1 cellular context compared by ENCODE assay signal in genomic region chr12:124500232-124501079, GRCh38.
TF ChIP-seq lines count a peak whose summit lies in the region.

No MANE protein-coding gene starts in this region.

TF ChIP-seq in WTC11, 78 proteins besides CTCF, POLR2A, EP300 and RAD21 (continued from another document):
- TF ChIP-seq AFF4 (CRISPR knock-in tag; IDR thresholded peaks at IDR 0.05; ENCODE audit: borderline replicate concordance) (no peak), CDX4 (CRISPR knock-in tag; IDR thresholded peaks at IDR 0.05; ENCODE audit: borderline replicate concordance) (no peak), NFYB (CRISPR knock-in tag; conservative IDR thresholded peaks at IDR 0.05; ENCODE audit: low read depth) (no peak), ZNF317 (CRISPR knock-in tag; IDR thresholded peaks at IDR 0.05; ENCODE audit: borderline replicate concordance, low read depth) (no peak), MXD4 (CRISPR knock-in tag; IDR thresholded peaks at IDR 0.05; ENCODE audit: borderline replicate concordance) (no peak), JAZF1 (CRISPR knock-in tag; IDR thresholded peaks at IDR 0.05) (no peak), USF1 (CRISPR knock-in tag; IDR thresholded peaks at IDR 0.05) (no peak), ELF4 (CRISPR knock-in tag; IDR thresholded peaks at IDR 0.05; ENCODE audit: low read depth) (no peak), MAX (CRISPR knock-in tag; IDR thresholded peaks at IDR 0.05) (peak; percentile 52), ZNF232 (CRISPR knock-in tag; IDR thresholded peaks at IDR 0.05) (0 out of 2 replicates have a peak, but pooled peaks have one; percentile 44)
